ENCODE assay signal across 1 cellular context in genomic region chr5:139296198-139296597, GRCh38.
TF ChIP-seq lines count a peak whose summit lies in the region.

No MANE protein-coding gene starts in this region.

TF ChIP-seq in H1, 55 proteins besides CTCF, POLR2A, EP300 and RAD21:
- no peak for TF ChIP-seq SIX5 (IDR thresholded peaks at IDR 0.05; ENCODE audit: low read depth, low read length)
- TF ChIP-seq TAF1 (IDR thresholded peaks at IDR 0.05; ENCODE audit: low read depth, low read length), result no peak
- no peak for TF ChIP-seq HDAC2 (IDR thresholded peaks at IDR 0.05; ENCODE audit: borderline replicate concordance in 1 of 2, low read depth in 2 of 2, low read length in 2 of 2)
- no peak for TF ChIP-seq E2F6 (IDR thresholded peaks at IDR 0.05)
- TF ChIP-seq JUND (IDR thresholded peaks at IDR 0.05; ENCODE audit: low read length), result no peak
TF ChIP-seq in H1: peak in this region for 0.
